Comparison of ENCODE assay signal across 1 cellular context in the genomic region with DNA sequence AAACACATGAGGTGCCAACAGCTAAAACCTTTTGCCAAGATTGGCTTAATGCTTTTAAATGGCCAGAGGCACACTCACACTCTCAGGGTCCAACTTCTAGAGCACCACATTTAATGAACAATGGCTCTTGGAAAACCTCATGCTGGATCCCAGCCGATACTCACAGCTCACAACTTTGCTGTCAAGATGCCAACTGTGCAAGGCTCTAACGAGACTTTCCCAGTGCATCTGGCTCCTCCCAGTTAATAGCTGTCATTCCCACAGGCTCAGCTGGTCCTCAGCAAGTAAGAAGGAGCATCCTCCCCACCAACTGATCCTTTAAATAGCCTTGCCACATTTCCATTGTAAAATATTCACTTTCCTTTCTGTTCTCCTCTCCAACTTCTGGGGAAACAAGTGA.
TF ChIP-seq lines count a peak whose summit lies in the region.

No MANE protein-coding gene starts in this region.

TF ChIP-seq in SK-N-SH, 30 proteins besides CTCF, POLR2A, EP300 and RAD21 (continued from another document):
- TF ChIP-seq IRF3 (IDR thresholded peaks at IDR 0.05; ENCODE audit: low read depth, low read length), result no peak
- no peak for TF ChIP-seq YY1 (IDR thresholded peaks at IDR 0.05; ENCODE audit: low read depth)
- TF ChIP-seq RCOR1 (IDR thresholded peaks at IDR 0.05; ENCODE audit: low read length), result no peak
- TF ChIP-seq SIN3A (IDR thresholded peaks at IDR 0.05; ENCODE audit: borderline replicate concordance, low read depth, low read length), result no peak
- TF ChIP-seq NRF1 (IDR thresholded peaks at IDR 0.05; ENCODE audit: low read depth, low read length), result no peak
- no peak for TF ChIP-seq FOSL2 (IDR thresholded peaks at IDR 0.05; ENCODE audit: borderline replicate concordance, low read depth)
